Comparison of ENCODE assay signal across 8 cellular contexts in the genomic region with DNA sequence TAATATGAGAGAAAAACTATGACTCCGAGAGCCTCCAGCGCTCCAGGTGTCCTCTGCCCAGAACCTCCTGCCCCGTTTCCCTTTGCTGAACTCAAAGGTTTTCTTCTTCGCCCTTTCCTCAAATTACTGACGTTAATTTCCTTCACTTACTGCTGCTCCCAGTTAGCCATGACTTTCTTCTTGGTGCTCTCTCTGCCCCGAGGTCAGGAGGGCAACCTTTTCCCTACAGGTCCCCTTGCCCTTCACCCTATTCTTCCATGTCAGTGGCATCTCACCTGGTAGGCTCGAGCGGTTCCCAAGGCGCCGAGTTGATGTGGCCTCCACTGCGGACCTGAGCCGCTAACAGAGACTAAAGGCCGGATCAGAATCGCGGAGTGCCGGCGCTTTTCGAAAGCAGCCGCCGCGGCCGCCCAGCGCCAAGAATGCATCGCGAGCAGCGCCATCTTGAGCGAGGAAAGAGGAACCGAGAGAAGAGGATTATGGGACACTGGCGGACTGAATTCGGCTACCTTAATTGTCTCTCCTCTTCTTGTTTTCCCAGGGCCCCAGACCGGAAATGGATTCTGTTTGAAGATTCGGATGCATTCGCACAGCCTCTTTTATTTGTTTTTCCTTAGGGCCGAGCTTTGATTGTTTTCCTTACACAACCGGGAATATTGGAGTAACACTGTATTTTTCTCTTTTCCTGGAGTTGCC. TPM values are rescaled to one million over a fixed set of nuclear protein-coding genes. Genes with fewer than 3 reads are reported as not detected.
DNase-seq lines count a peak whose midpoint lies in the region; ATAC-seq and TF ChIP-seq lines count a peak whose summit lies in the region.

TSS of gene ABCB7 (minus strand) at position 454 of the 696 bp plus-strand sequence. CDS start at position 443, 11 bp downstream.

- H3K9me3 ChIP-seq in hepatocyte (ENCODE audit: low read depth) (no peaks in the 10 kb centered on the region), vagina (no peaks in the 10 kb centered on the region)

- WGBS in hepatocyte (ENCODE audit: low lambda C conversion rate, missing lambda C conversion rate): 49% methylated on average over 35 of the region's 35 CpGs

- peak within 1 kb of the TSS; percentile 83 for H2AFZ ChIP-seq in hepatocyte

- DNase-seq in GM13977 (ENCODE audit: low spot score) (peak; percentile 30), NCI-H1694 (lab: John Stamatoyannopoulos, UW) (peak; percentile 84), astrocyte of the cerebellum (ENCODE audit: low read depth) (peak; percentile 38), hepatocyte (ENCODE audit: low spot score) (peak; percentile 79), renal cortical epithelial cell (ENCODE audit: low read depth) (peak; percentile 71), vagina (ENCODE audit: extremely low spot score in 2 of 2) (no peak)

- H3K4me1 ChIP-seq in hepatocyte (ENCODE audit: insufficient read depth): no peaks in the 10 kb centered on the region
- peaks cover 13% of the 10 kb centered on the region for H3K4me1 ChIP-seq in vagina

- in situ Hi-C loops in GM13977 (cut with MboI; ENCODE audit: low pct_unique_long_range_greater_than_20kb, low sequenced_read_pairs, unreplicated experiment): no loop called here
- in situ Hi-C loops in astrocyte of the cerebellum (cut with HindIII; ENCODE audit: low sequenced_read_pairs): no loop called here

- peak; percentile 87 for ATAC-seq in HG02852 (IDR thresholded peaks at IDR 0.05; ENCODE audit: unreplicated experiment)

- TF ChIP-seq POLR2A in vagina (IDR thresholded peaks at IDR 0.05): no peak

- H3K27ac ChIP-seq in hepatocyte (peak within 1 kb of the TSS; percentile 84), vagina (peak within 1 kb of the TSS; percentile 69)

- H3K4me3 ChIP-seq in astrocyte of the cerebellum (ENCODE audit: low read depth, low read length): peak within 1 kb of the TSS; percentile 73
- H3K4me3 ChIP-seq in hepatocyte: peak within 1 kb of the TSS; percentile 63
- peak within 1 kb of the TSS; percentile 51 to 61 for H3K4me3 ChIP-seq in vagina

- peak within 1 kb of the TSS; percentile 68 for H3K4me2 ChIP-seq in hepatocyte

- H3K27me3 ChIP-seq in hepatocyte: no peaks in the 10 kb centered on the region
- H3K27me3 ChIP-seq in vagina: no peaks in the 10 kb centered on the region

- H3K36me3 ChIP-seq in hepatocyte (replicated peaks; ENCODE audit: insufficient read depth, low read depth) (no peaks in the 10 kb centered on the region), vagina (no peaks in the 10 kb centered on the region)

- H3K9me2 ChIP-seq in hepatocyte (replicated peaks; ENCODE audit: insufficient read depth): no peaks in the 10 kb centered on the region

- intact Hi-C loops in T-helper 2 cell treated with Interferon-gamma antibody and Interleukin-4, amounts not matched to agents 100 ng/mL and 5 ng/mL, for 36 hours (cut with micrococcal nuclease): loop anchor here (1.0 to 10.0 kb wide), 4 partner anchors 119 to 864 kb away; partner anchors contain the start of genes NEXMIF, RLIM and UPRT
- intact Hi-C loops in vagina (cut with DNase I): no loop called here

- no peaks in the 10 kb centered on the region for H4K20me1 ChIP-seq in hepatocyte (ENCODE audit: insufficient read depth, poor library complexity, severe bottlenecking)

- H3K79me2 ChIP-seq in hepatocyte: peaks cover 22% of the 10 kb centered on the region

- peak; percentile 5 for TF ChIP-seq CTCF in GM13977 (IDR thresholded peaks at IDR 0.05; ENCODE audit: extremely low read depth, insufficient read depth, missing control alignments)
- TF ChIP-seq CTCF in astrocyte of the cerebellum (IDR thresholded peaks at IDR 0.05; ENCODE audit: low read depth, low read length, missing control alignments): peak; percentile 30
- TF ChIP-seq CTCF in hepatocyte (IDR thresholded peaks at IDR 0.05; ENCODE audit: poor library complexity): peak; percentile 18
- no peak for TF ChIP-seq CTCF in vagina (IDR thresholded peaks at IDR 0.05)

RNA-seq across cellular contexts. Expression of gene ABCB7, which starts in this region (rescaled TPM):
- total RNA-seq in T-helper 2 cell treated with Interferon-gamma antibody and Interleukin-4, amounts not matched to agents 100 ng/mL and 5 ng/mL, for 36 hours: 26.7 and 28.4 TPM in 2 replicates
- total RNA-seq in hepatocyte (42.2 and 51.6 TPM in 2 replicates), renal cortical epithelial cell (29.4 and 30.7 TPM in 2 replicates), vagina (77.3 TPM)
- 11.2 and 12.4 TPM in 2 replicates for polyA plus RNA-seq in hepatocyte

Comparison
In these comparisons a context has a peak if more than half of its experiments do, and no peak if none do; other contexts are left out.
1. DNase-seq: peak in GM13977 (single experiment), NCI-H1694 (single experiment), astrocyte of the cerebellum (single experiment), hepatocyte (single experiment) and renal cortical epithelial cell (single experiment); none in vagina (0 of 2).
2. CTCF ChIP-seq: peak in GM13977 (single experiment), astrocyte of the cerebellum (single experiment) and hepatocyte (single experiment); none in vagina (0 of 3).
3. Peak in every context shown above with its lines, with median percentiles within 50 percentile points of each other: H3K4me3 ChIP-seq.